In the genomic region with DNA sequence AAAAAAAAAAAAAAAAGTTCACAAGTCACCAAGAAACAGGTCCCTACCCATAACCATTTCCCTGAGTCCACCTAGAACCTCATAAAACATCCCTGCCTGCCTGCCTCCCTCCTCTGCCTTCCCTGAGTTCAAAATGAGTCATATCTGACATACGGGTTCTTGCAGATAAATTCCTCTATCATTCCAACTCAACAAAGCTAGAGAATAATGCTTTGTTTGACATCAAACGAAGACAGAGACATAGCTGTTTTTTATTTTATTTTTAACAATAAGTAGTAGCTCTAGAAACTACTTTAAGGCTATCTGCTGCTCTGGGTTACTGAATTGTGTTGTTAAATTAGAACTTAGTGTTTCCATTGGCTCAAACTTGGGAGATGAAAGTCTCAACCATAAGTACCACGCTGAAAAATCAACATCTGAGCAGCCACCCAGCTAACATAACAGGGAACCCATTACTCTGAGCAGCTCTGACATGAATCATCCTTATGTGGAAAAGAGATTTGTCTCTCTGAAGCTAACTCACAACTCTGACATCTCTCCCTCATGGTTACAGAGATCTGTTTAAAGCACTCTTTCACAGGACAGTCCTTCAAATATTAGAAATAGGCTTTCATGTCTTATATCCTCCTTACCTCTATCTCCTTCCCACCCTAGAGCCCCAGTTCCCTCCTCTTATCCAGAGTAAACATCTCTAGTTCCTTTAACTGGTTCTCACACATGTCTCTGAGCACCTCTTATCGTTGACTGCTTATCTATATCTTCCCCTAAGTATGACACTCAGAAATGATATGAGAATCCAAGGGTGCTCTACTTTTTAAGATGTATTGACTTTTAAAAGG, we compare ENCODE assay signal across 1 cellular context.
TF ChIP-seq lines count a peak whose summit lies in the region.

No MANE protein-coding gene starts in this region.

TF ChIP-seq in GM12878, 131 proteins besides CTCF, POLR2A, EP300 and RAD21:
- TF ChIP-seq NFIC (IDR thresholded peaks at IDR 0.05; ENCODE audit: low read depth, low read length) (0 out of 2 replicates have a peak, but pooled peaks have one; percentile 10), SUZ12 (IDR thresholded peaks at IDR 0.05; ENCODE audit: unreplicated experiment) (no peak), JUNB (IDR thresholded peaks at IDR 0.05) (0 out of 2 replicates have a peak, but pooled peaks have one; percentile 9)
